ENCODE assay signal across 8 cellular contexts in the genomic region with DNA sequence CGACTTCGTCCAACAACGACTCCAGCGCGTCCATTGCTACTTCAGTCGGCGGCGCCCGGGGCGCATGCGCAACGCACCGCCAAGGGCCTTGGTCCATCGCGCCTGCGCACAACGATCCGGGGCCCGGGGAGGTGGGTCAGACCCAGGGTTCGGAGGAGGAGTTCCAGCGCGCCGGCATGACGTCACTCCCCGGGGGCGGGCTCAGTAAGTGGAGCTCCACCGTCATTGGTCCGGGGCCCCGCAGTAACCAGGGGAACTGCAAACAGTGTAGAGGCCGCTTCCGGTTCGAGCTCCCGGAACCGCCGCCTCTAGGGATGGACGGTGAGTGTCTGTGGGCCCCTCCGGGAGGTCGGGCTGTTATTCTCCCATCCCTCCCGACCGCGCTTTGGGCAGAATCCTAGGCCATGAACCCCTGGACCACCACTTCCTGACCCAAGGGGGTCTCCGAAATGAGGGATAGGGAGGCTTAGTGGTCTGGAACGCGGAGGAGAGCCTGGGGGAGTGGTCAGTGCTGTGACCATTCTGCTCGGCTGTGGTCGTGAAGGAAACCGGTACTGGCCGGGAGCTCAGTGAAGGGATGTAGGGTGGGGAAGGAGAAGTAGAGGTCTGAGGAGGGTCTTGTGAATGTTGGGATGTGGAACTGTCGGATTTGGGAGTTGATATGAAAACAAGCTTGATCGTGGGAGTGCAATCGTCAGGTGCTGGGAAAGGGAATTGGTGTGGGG. TPM values are rescaled to one million over a fixed set of nuclear protein-coding genes. Genes with fewer than 3 reads are reported as not detected.
DNase-seq lines count a peak whose midpoint lies in the region; ATAC-seq lines count a peak whose summit lies in the region.

A gene with protein sequence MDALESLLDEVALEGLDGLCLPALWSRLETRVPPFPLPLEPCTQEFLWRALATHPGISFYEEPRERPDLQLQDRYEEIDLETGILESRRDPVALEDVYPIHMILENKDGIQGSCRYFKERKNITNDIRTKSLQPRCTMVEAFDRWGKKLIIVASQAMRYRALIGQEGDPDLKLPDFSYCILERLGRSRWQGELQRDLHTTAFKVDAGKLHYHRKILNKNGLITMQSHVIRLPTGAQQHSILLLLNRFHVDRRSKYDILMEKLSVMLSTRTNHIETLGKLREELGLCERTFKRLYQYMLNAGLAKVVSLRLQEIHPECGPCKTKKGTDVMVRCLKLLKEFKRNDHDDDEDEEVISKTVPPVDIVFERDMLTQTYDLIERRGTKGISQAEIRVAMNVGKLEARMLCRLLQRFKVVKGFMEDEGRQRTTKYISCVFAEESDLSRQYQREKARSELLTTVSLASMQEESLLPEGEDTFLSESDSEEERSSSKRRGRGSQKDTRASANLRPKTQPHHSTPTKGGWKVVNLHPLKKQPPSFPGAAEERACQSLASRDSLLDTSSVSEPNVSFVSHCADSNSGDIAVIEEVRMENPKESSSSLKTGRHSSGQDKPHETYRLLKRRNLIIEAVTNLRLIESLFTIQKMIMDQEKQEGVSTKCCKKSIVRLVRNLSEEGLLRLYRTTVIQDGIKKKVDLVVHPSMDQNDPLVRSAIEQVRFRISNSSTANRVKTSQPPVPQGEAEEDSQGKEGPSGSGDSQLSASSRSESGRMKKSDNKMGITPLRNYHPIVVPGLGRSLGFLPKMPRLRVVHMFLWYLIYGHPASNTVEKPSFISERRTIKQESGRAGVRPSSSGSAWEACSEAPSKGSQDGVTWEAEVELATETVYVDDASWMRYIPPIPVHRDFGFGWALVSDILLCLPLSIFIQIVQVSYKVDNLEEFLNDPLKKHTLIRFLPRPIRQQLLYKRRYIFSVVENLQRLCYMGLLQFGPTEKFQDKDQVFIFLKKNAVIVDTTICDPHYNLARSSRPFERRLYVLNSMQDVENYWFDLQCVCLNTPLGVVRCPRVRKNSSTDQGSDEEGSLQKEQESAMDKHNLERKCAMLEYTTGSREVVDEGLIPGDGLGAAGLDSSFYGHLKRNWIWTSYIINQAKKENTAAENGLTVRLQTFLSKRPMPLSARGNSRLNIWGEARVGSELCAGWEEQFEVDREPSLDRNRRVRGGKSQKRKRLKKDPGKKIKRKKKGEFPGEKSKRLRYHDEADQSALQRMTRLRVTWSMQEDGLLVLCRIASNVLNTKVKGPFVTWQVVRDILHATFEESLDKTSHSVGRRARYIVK (N-terminal part only) (minus strand): TSS at position 57 of the 725 bp plus-strand sequence. CDS start 23 bp downstream, at position 34.
A gene (plus strand): TSS at position 288 of the 725 bp plus-strand sequence. CDS start 27 bp downstream, at position 315.

- H3K4me1 Mint-ChIP-seq in IgD-negative memory B cell = peaks cover 22 to 26% (median 24%) of the 10 kb centered on the region in 3 donors

- peak within 1 kb of the TSS; percentile 99 to 100 for H3K4me3 ChIP-seq in mucosa of rectum (ENCODE audit: low read length in 2 of 2)

- peak within 1 kb of the TSS; percentile 94 to 100 (median 98) for H3K27ac Mint-ChIP-seq in IgD-negative memory B cell

- peaks cover 18 to 30% of the 10 kb centered on the region in 2 donors for H3K4me1 ChIP-seq in mucosa of rectum (ENCODE audit: control insufficient read depth in 2 of 2, insufficient read depth in 2 of 2, low read length in 2 of 2)

- H3K4me3 Mint-ChIP-seq in IgD-negative memory B cell = peak within 1 kb of the TSS; percentile 93 to 100 (median 98)

- DNase-seq in DMS 273 treated with DMSO at 0.1 percent for 48 hours (lab: John Stamatoyannopoulos, UW) = peak; percentile 96
- peak; percentile 57 for DNase-seq in OCI-M2 (lab: John Stamatoyannopoulos, UW; ENCODE audit: unreplicated experiment)
- peak; percentile 100 for DNase-seq in activated T-cell treated with anti-CD3 and anti-CD28 coated beads for 4 hours
- DNase-seq in epithelial cell of prostate (ENCODE audit: low read depth, low spot score) = peak; percentile 86
- peak; percentile 100 for DNase-seq in stimulated activated CD8-positive, alpha-beta memory T cell treated with anti-CD3 and anti-CD28 coated beads, Interleukin-4, amount 100 ng/mL, for 48 hours

- H3K27me3 ChIP-seq in mucosa of rectum (ENCODE audit: control insufficient read depth in 2 of 2, insufficient read depth in 2 of 2, low read length in 2 of 2) = no peaks in the 10 kb centered on the region

- H3K9me3 ChIP-seq in mucosa of rectum (ENCODE audit: control insufficient read depth in 2 of 2, low read length in 2 of 2) = no peaks in the 10 kb centered on the region

- H3K27ac ChIP-seq in epithelial cell of prostate (peak within 1 kb of the TSS; percentile 40), mucosa of rectum (ENCODE audit: low read depth in 2 of 2, low read length in 2 of 2) (peak within 1 kb of the TSS; percentile 69 to 79)

- peaks cover 0 to 4% of the 10 kb centered on the region in 2 donors for H3K36me3 ChIP-seq in mucosa of rectum (ENCODE audit: control insufficient read depth in 2 of 2, insufficient read depth in 2 of 2, low read length in 2 of 2)

- H3K9me3 Mint-ChIP-seq in IgD-negative memory B cell = no peaks in the 10 kb centered on the region

- no peaks in the 10 kb centered on the region for H3K27me3 Mint-ChIP-seq in IgD-negative memory B cell

- peaks cover 1% of the 10 kb centered on the region for H3K36me3 Mint-ChIP-seq in IgD-negative memory B cell

- peak within 1 kb of the TSS; percentile 88 to 92 for H3K9ac ChIP-seq in mucosa of rectum (ENCODE audit: low read depth in 1 of 2, low read length in 2 of 2)

- peak; percentile 96 for ATAC-seq in GM21529 (IDR thresholded peaks at IDR 0.05; ENCODE audit: unreplicated experiment)

RNA-seq across cellular contexts. Expression of the first gene that starts in this region (rescaled TPM):
- 22.1 TPM for polyA plus RNA-seq in IgD-negative memory B cell

RNA-seq across cellular contexts. Expression of the second gene that starts in this region (rescaled TPM):
- 7.1 TPM for polyA plus RNA-seq in IgD-negative memory B cell

Comparison
In these comparisons a context has a peak if more than half of its experiments do, and no peak if none do; other contexts are left out.
1. Peak in every context shown above with its lines: DNase-seq, ATAC-seq, H3K4me3 ChIP-seq and H3K27ac ChIP-seq.